Comparison of ENCODE assay signal across 14 cellular contexts in the genomic region with DNA sequence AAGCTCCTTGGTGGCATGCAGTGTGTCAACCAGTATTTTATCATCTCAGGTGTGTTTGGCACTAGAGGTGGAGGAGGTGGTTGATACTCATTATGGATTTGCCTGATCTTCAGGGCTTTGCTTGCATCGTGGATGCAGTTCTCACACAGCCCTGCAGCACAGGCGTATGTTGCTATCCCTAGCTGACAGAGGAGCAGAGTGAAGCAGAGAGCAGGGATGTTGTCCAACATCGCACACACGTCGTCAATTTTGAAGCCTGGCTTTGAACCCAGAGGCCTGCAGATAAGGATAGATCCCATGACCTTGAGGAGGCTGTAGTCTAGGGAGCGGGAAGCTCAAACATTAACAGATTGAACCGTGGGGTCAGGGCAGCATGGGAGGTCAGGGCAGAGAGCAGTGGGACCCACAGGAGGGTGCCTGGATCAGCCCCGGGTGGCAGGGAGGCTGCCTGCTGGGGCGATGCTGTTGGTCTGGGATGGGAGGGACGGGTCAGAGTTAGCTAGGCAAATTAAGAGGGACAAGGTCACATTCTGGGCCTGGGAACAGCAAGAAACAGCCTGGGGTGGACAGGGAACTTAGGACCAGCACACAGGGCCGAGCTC. TPM values are rescaled to one million over a fixed set of nuclear protein-coding genes. Genes with fewer than 3 reads are reported as not detected.
DNase-seq lines count a peak whose midpoint lies in the region; ATAC-seq and TF ChIP-seq lines count a peak whose summit lies in the region.
"Had no signal": no experiment of that assay in that cellular context is flagged by ENCODE, and none has a peak within 500 bp of the region (broad histone marks: within the 10 kb centered on the region; RNA-seq: fewer than 3 reads in every experiment).

No MANE protein-coding gene starts in this region.

- no peaks in the 10 kb centered on the region for H3K9me3 ChIP-seq in T-helper 17 cell (ENCODE audit: control insufficient read depth, low read length, poor library complexity, severe bottlenecking)
- H3K9me3 ChIP-seq: psoas muscle had no signal

- peaks cover 38% of the 10 kb centered on the region for H3K4me1 Mint-ChIP-seq in T-helper 17 cell

- H3K4me3 Mint-ChIP-seq in T-helper 17 cell = peak overlapping the region; percentile 41
- H3K4me3 Mint-ChIP-seq: activated CD4-positive, alpha-beta T cell treated with anti-CD3 and anti-CD28 coated beads for 36 hours; memory B cell had no signal

- H3K4me3 ChIP-seq in H7 (ENCODE audit: insufficient read depth, low read depth, low read length) = no peak overlapping the region
- H3K4me3 ChIP-seq: psoas muscle had no signal

- ATAC-seq in T-helper 17 cell (no peak), left lobe of liver (peak; percentile 3), GM18867 (IDR thresholded peaks at IDR 0.05; ENCODE audit: unreplicated experiment) (no peak)
- ATAC-seq: activated CD4-positive, alpha-beta T cell treated with anti-CD3 and anti-CD28 coated beads for 36 hours; psoas muscle had no signal

- no peak overlapping the region for H3K27ac Mint-ChIP-seq in T-helper 17 cell
- H3K27ac Mint-ChIP-seq: activated CD4-positive, alpha-beta T cell treated with anti-CD3 and anti-CD28 coated beads for 36 hours; memory B cell had no signal

- peak overlapping the region; percentile 10; the same call in 1 of the 2 replicates for H3K27ac ChIP-seq in C4-2B
- H3K27ac ChIP-seq: psoas muscle had no signal

- no peaks in the 10 kb centered on the region for H3K36me3 ChIP-seq in H7 (replicated peaks; ENCODE audit: control insufficient read depth, insufficient read depth, low read length)

- H3K36me3 Mint-ChIP-seq in T-helper 17 cell (ENCODE audit: low read depth) = peaks cover 7% of the 10 kb centered on the region
- H3K36me3 Mint-ChIP-seq: memory B cell had no signal

- H3K27me3 Mint-ChIP-seq in T-helper 17 cell = no peaks in the 10 kb centered on the region
- H3K27me3 Mint-ChIP-seq: activated CD4-positive, alpha-beta T cell treated with anti-CD3 and anti-CD28 coated beads for 36 hours had no signal

- no peak for TF ChIP-seq CTCF in C4-2B (conservative IDR thresholded peaks at IDR 0.05)

- H3K27me3 ChIP-seq in H7 (ENCODE audit: control insufficient read depth, insufficient read depth, low read length) = peaks cover 7% of the 10 kb centered on the region

- DNase-seq in T-helper 17 cell = no peak
- DNase-seq in left lobe of liver (ENCODE audit: low spot score) = no peak
- no peak for DNase-seq in NOMO-1 treated with DMSO at 0.1 percent for 48 hours (lab: John Stamatoyannopoulos, UW; ENCODE audit: unreplicated experiment)
- no peak for DNase-seq in H7
- DNase-seq: activated CD4-positive, alpha-beta T cell treated with anti-CD3 and anti-CD28 coated beads for 36 hours; activated effector memory CD4-positive, alpha-beta T cell treated with anti-CD3 and anti-CD28 coated beads, Interleukin-2, amount 50 U/mL, for 16 hours; cerebellar nuclear complex; MM.1S; psoas muscle; stimulated activated CD4-positive, alpha-beta T cell treated with anti-CD3 and anti-CD28 coated beads, Interleukin-2, amount 100 ng/mL, for 48 hours; SW 1271 had no signal

RNA-seq across cellular contexts. Expression of gene RNF144A, which starts 4.2 kb away (rescaled TPM):
- total RNA-seq in T-helper 17 cell (10 to 100 TPM; 15.1 to 21.4 TPM), left lobe of liver (3.2 TPM)
- total RNA-seq in H7 (2014; rRNA removed; shearing (Covaris generic)) = 13.6 and 20.6 TPM in 2 replicates

RNA-seq across cellular contexts. Expression of gene RSAD2, which starts 43.8 kb away (rescaled TPM):
- total RNA-seq in T-helper 17 cell = 1 to 10 TPM; 4.1 to 4.7 TPM
- 1.6 TPM for total RNA-seq in left lobe of liver
- total RNA-seq in H7 (2014; rRNA removed; shearing (Covaris generic)) = not detected in 2 replicates

RNA-seq across cellular contexts. Expression of gene CMPK2, which starts 55.7 kb away (rescaled TPM):
- total RNA-seq in T-helper 17 cell (1 to 10 TPM; 5.3 to 5.9 TPM), left lobe of liver (3.2 TPM)
- 0.48 and 0.69 TPM in 2 replicates for total RNA-seq in H7 (2014; rRNA removed; shearing (Covaris generic))
